Comparison of ENCODE assay signal across 1 cellular context in the genomic region with DNA sequence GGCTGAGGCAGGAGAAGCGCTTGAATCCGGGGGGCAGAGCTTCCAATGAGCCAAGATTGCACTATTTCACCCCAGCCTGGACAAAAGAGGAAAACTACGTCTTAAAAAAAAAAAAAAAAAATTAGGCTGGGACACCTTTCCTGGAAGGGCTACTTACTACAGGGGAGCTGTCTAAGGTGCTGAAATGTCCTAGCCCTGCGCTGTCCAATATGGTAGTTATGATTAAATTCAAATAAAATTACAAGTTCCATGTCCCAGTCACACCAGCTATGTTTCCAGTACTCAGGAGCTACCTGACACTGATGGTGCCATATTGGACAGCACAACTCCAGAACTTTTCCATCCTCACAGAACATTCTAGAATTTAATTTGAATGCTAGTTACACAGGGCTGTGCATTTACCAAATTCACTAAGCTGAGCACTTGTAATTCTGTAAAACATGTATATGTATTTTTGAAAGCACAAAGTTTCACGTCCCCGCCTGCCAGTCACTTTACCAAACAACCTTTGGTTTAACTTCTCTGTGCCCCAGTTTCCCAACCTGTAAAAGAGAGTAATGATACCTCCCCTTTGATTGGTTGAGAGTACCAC.
TF ChIP-seq lines count a peak whose summit lies in the region.

No MANE protein-coding gene starts in this region.

TF ChIP-seq in HEK293, 187 proteins besides CTCF, POLR2A, EP300 and RAD21 (continued from another document):
- TF ChIP-seq, protein P1, sequence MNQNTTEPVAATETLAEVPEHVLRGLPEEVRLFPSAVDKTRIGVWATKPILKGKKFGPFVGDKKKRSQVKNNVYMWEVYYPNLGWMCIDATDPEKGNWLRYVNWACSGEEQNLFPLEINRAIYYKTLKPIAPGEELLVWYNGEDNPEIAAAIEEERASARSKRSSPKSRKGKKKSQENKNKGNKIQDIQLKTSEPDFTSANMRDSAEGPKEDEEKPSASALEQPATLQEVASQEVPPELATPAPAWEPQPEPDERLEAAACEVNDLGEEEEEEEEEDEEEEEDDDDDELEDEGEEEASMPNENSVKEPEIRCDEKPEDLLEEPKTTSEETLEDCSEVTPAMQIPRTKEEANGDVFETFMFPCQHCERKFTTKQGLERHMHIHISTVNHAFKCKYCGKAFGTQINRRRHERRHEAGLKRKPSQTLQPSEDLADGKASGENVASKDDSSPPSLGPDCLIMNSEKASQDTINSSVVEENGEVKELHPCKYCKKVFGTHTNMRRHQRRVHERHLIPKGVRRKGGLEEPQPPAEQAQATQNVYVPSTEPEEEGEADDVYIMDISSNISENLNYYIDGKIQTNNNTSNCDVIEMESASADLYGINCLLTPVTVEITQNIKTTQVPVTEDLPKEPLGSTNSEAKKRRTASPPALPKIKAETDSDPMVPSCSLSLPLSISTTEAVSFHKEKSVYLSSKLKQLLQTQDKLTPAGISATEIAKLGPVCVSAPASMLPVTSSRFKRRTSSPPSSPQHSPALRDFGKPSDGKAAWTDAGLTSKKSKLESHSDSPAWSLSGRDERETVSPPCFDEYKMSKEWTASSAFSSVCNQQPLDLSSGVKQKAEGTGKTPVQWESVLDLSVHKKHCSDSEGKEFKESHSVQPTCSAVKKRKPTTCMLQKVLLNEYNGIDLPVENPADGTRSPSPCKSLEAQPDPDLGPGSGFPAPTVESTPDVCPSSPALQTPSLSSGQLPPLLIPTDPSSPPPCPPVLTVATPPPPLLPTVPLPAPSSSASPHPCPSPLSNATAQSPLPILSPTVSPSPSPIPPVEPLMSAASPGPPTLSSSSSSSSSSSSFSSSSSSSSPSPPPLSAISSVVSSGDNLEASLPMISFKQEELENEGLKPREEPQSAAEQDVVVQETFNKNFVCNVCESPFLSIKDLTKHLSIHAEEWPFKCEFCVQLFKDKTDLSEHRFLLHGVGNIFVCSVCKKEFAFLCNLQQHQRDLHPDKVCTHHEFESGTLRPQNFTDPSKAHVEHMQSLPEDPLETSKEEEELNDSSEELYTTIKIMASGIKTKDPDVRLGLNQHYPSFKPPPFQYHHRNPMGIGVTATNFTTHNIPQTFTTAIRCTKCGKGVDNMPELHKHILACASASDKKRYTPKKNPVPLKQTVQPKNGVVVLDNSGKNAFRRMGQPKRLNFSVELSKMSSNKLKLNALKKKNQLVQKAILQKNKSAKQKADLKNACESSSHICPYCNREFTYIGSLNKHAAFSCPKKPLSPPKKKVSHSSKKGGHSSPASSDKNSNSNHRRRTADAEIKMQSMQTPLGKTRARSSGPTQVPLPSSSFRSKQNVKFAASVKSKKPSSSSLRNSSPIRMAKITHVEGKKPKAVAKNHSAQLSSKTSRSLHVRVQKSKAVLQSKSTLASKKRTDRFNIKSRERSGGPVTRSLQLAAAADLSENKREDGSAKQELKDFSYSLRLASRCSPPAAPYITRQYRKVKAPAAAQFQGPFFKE (tag by site-specific recombination; IDR thresholded peaks at IDR 0.05; ENCODE audit: borderline replicate concordance): no peak
- TF ChIP-seq, protein P2, sequence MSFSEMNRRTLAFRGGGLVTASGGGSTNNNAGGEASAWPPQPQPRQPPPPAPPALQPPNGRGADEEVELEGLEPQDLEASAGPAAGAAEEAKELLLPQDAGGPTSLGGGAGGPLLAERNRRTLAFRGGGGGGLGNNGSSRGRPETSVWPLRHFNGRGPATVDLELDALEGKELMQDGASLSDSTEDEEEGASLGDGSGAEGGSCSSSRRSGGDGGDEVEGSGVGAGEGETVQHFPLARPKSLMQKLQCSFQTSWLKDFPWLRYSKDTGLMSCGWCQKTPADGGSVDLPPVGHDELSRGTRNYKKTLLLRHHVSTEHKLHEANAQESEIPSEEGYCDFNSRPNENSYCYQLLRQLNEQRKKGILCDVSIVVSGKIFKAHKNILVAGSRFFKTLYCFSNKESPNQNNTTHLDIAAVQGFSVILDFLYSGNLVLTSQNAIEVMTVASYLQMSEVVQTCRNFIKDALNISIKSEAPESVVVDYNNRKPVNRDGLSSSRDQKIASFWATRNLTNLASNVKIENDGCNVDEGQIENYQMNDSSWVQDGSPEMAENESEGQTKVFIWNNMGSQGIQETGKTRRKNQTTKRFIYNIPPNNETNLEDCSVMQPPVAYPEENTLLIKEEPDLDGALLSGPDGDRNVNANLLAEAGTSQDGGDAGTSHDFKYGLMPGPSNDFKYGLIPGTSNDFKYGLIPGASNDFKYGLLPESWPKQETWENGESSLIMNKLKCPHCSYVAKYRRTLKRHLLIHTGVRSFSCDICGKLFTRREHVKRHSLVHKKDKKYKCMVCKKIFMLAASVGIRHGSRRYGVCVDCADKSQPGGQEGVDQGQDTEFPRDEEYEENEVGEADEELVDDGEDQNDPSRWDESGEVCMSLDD (tag by site-specific recombination; IDR thresholded peaks at IDR 0.05): no peak
- TF ChIP-seq ZFHX2 (tag by site-specific recombination; conservative IDR thresholded peaks at IDR 0.05) (no peak), OSR2 (tag by site-specific recombination; IDR thresholded peaks at IDR 0.05) (no peak), ZNF792 (tag by site-specific recombination; IDR thresholded peaks at IDR 0.05) (no peak), ZEB2 (tag by site-specific recombination; IDR thresholded peaks at IDR 0.05) (no peak), ZNF132 (tag by site-specific recombination; IDR thresholded peaks at IDR 0.05; ENCODE audit: borderline replicate concordance) (no peak), ZNF24 (tag by site-specific recombination; IDR thresholded peaks at IDR 0.05) (no peak), SCRT2 (tag by site-specific recombination; IDR thresholded peaks at IDR 0.05) (no peak), ZNF221 (tag by site-specific recombination; IDR thresholded peaks at IDR 0.05; ENCODE audit: borderline replicate concordance) (no peak), ZNF510 (tag by site-specific recombination; IDR thresholded peaks at IDR 0.05; ENCODE audit: insufficient replicate concordance) (no peak), ZNF596 (tag by site-specific recombination; IDR thresholded peaks at IDR 0.05) (no peak), ZNF48 (tag by site-specific recombination; IDR thresholded peaks at IDR 0.05) (no peak), ZNF76 (tag by site-specific recombination; IDR thresholded peaks at IDR 0.05; ENCODE audit: borderline replicate concordance, low read depth) (no peak)
- TF ChIP-seq, protein P3, sequence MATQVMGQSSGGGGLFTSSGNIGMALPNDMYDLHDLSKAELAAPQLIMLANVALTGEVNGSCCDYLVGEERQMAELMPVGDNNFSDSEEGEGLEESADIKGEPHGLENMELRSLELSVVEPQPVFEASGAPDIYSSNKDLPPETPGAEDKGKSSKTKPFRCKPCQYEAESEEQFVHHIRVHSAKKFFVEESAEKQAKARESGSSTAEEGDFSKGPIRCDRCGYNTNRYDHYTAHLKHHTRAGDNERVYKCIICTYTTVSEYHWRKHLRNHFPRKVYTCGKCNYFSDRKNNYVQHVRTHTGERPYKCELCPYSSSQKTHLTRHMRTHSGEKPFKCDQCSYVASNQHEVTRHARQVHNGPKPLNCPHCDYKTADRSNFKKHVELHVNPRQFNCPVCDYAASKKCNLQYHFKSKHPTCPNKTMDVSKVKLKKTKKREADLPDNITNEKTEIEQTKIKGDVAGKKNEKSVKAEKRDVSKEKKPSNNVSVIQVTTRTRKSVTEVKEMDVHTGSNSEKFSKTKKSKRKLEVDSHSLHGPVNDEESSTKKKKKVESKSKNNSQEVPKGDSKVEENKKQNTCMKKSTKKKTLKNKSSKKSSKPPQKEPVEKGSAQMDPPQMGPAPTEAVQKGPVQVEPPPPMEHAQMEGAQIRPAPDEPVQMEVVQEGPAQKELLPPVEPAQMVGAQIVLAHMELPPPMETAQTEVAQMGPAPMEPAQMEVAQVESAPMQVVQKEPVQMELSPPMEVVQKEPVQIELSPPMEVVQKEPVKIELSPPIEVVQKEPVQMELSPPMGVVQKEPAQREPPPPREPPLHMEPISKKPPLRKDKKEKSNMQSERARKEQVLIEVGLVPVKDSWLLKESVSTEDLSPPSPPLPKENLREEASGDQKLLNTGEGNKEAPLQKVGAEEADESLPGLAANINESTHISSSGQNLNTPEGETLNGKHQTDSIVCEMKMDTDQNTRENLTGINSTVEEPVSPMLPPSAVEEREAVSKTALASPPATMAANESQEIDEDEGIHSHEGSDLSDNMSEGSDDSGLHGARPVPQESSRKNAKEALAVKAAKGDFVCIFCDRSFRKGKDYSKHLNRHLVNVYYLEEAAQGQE (tag by site-specific recombination; IDR thresholded peaks at IDR 0.05): peak; percentile 98
- TF ChIP-seq, protein P4, sequence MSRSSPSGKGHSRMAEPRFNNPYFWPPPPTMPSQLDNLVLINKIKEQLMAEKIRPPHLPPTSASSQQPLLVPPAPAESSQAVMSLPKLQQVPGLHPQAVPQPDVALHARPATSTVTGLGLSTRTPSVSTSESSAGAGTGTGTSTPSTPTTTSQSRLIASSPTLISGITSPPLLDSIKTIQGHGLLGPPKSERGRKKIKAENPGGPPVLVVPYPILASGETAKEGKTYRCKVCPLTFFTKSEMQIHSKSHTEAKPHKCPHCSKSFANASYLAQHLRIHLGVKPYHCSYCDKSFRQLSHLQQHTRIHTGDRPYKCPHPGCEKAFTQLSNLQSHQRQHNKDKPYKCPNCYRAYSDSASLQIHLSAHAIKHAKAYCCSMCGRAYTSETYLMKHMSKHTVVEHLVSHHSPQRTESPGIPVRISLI (tag by site-specific recombination; IDR thresholded peaks at IDR 0.05): 0 out of 2 replicates have a peak, but pooled peaks have one; percentile 24
